ENCODE assay signal across 10 cellular contexts in genomic region chr7:66877577-66878300, GRCh38. TPM values are rescaled to one million over a fixed set of nuclear protein-coding genes. Genes with fewer than 3 reads are reported as not detected.
DNase-seq lines count a peak whose midpoint lies in the region; ATAC-seq and TF ChIP-seq lines count a peak whose summit lies in the region.
"Had no signal": no experiment of that assay in that cellular context is flagged by ENCODE, and none has a peak within 500 bp of the region (broad histone marks: within the 10 kb centered on the region; RNA-seq: fewer than 3 reads in every experiment).

No MANE protein-coding gene starts in this region.

- H3K4me1 ChIP-seq in fibroblast of lung (ENCODE audit: control insufficient read depth, extremely low read depth, insufficient read depth, low read length) = no peaks in the 10 kb centered on the region
- no peaks in the 10 kb centered on the region; the same call in 1 of the 2 replicates for H3K4me1 ChIP-seq in BE2C
- no peaks in the 10 kb centered on the region for H3K4me1 ChIP-seq in mesendoderm (ENCODE audit: control insufficient read depth, low read depth, low read length)

- H3K27ac ChIP-seq in fibroblast of lung (ENCODE audit: insufficient read depth, low read length) (no peak overlapping the region), mesendoderm (ENCODE audit: low read depth, low read length) (no peak overlapping the region)

- no peak overlapping the region for H2BK15ac ChIP-seq in mesendoderm (replicated peaks; ENCODE audit: low read depth)

- ATAC-seq in GM18858 (IDR thresholded peaks at IDR 0.05; ENCODE audit: unreplicated experiment) = peak; percentile 97
- peak; percentile 97 for ATAC-seq in GM21786 (IDR thresholded peaks at IDR 0.05; ENCODE audit: unreplicated experiment)
- ATAC-seq: SK-N-SH treated with all-trans-retinoic acid at 6 μM for 48 hours had no signal

- no peak overlapping the region for H3K56ac ChIP-seq in mesendoderm (ENCODE audit: low read length)

- TF ChIP-seq CTCF in fibroblast of lung (conservative IDR thresholded peaks at IDR 0.05 in 1 of 2, IDR thresholded peaks at IDR 0.05 in 1 of 2; ENCODE audit: low read depth in 1 of 2, low read length in 2 of 2) = no peak
- TF ChIP-seq CTCF in BE2C (IDR thresholded peaks at IDR 0.05; ENCODE audit: low read depth, low read length) = no peak

- H3K9ac ChIP-seq in fibroblast of lung (ENCODE audit: insufficient read depth, low read length) = no peak overlapping the region
- no peak overlapping the region for H3K9ac ChIP-seq in mesendoderm (ENCODE audit: low read length)

- H3K23ac ChIP-seq in mesendoderm (ENCODE audit: low read length) = no peak overlapping the region

- H3K27me3 ChIP-seq in fibroblast of lung (ENCODE audit: control insufficient read depth, insufficient read depth, low read length) = no peaks in the 10 kb centered on the region
- H3K27me3 ChIP-seq in BE2C = no peaks in the 10 kb centered on the region
- H3K27me3 ChIP-seq in mesendoderm (ENCODE audit: insufficient read depth, low read length, poor library complexity) = no peaks in the 10 kb centered on the region

- H2BK120ac ChIP-seq in mesendoderm (ENCODE audit: low read depth, low read length) = no peak overlapping the region

- no peaks in the 10 kb centered on the region for H3K79me1 ChIP-seq in mesendoderm (ENCODE audit: low read length)

- H2AFZ ChIP-seq in fibroblast of lung (ENCODE audit: low read length) = no peak overlapping the region

- no peaks in the 10 kb centered on the region for H4K20me1 ChIP-seq in fibroblast of lung (ENCODE audit: control insufficient read depth, extremely low read depth, insufficient read depth, low read length)

- no peak overlapping the region for H4K8ac ChIP-seq in mesendoderm (ENCODE audit: low read depth, low read length)

- H3K79me2 ChIP-seq in fibroblast of lung (ENCODE audit: control insufficient read depth, insufficient read depth, low read length) (no peaks in the 10 kb centered on the region), mesendoderm (ENCODE audit: control insufficient read depth, insufficient read depth, low read length) (no peaks in the 10 kb centered on the region)

- H3K36me3 ChIP-seq in fibroblast of lung (ENCODE audit: control insufficient read depth, insufficient read depth, low read length) (no peaks in the 10 kb centered on the region), BE2C (no peaks in the 10 kb centered on the region), mesendoderm (ENCODE audit: control insufficient read depth, insufficient read depth, low read length) (no peaks in the 10 kb centered on the region)

- H3K4me2 ChIP-seq in fibroblast of lung (ENCODE audit: extremely low read depth, insufficient read depth, low read length) (no peak overlapping the region), mesendoderm (ENCODE audit: low read length) (no peak overlapping the region)

- H2AK5ac ChIP-seq in mesendoderm (ENCODE audit: low read length) = no peak overlapping the region

- H3K4me3 ChIP-seq in fibroblast of lung (replicated peaks in 1 of 4; ENCODE audit: control extremely low read depth in 1 of 4, insufficient read depth in 1 of 4, low read depth in 3 of 4, low read length in 4 of 4) (no peak overlapping the region), BE2C (ENCODE audit: low read depth, low read length) (no peak overlapping the region), mesendoderm (ENCODE audit: low read length) (no peak overlapping the region)

- H3K18ac ChIP-seq in mesendoderm (ENCODE audit: low read length) = no peak overlapping the region

- H4K5ac ChIP-seq in mesendoderm (ENCODE audit: low read length) = no peak overlapping the region

- no peaks in the 10 kb centered on the region for H3K9me3 ChIP-seq in fibroblast of lung (ENCODE audit: control insufficient read depth, insufficient read depth, low read depth, low read length)
- no peaks in the 10 kb centered on the region for H3K9me3 ChIP-seq in BE2C

- no CpG with 5 or more reads among the region's 1 CpG for WGBS in mesendoderm (ENCODE audit: extremely low coverage, insufficient coverage, low lambda C conversion rate)

- H2BK5ac ChIP-seq in mesendoderm (ENCODE audit: low read length) = no peak overlapping the region

- DNase-seq in HT1080 (ENCODE audit: low read depth) = peak; percentile 16
- DNase-seq in fibroblast of lung (ENCODE audit: low read depth in 2 of 2) = peak; percentile 8 to 20
- no peak for DNase-seq in DMS79 (lab: John Stamatoyannopoulos, UW)
- DNase-seq in RKO (ENCODE audit: low spot score) = no peak
- no peak for DNase-seq in BE2C
- no peak for DNase-seq in mesendoderm
- DNase-seq: caudate nucleus had no signal

- H3K4ac ChIP-seq in mesendoderm (ENCODE audit: low read depth, low read length) = no peak overlapping the region

RNA-seq across cellular contexts. Expression of gene TMEM248, which starts 43.3 kb away (rescaled TPM):
- total RNA-seq in HT1080 (2014; rRNA removed; shearing (Covaris generic)) = 101 and 108 TPM in 2 replicates
- polyA plus RNA-seq in HT1080 (2015; cell fraction: cytosol; rRNA removed) = 76.8 and 80.7 TPM in 2 replicates
- polyA plus RNA-seq in HT1080 (2015; cell fraction: nucleus; rRNA removed) = 51.1 and 58.8 TPM in 2 replicates
- 59.6 and 65.7 TPM in 2 replicates for total RNA-seq in fibroblast of lung
- 162 and 220 TPM in 2 replicates for polyA plus RNA-seq in fibroblast of lung
- 63.8 and 66.0 TPM in 2 replicates for polyA plus RNA-seq in fibroblast of lung (2012)
- 383 and 532 TPM in 2 replicates for polyA minus RNA-seq in fibroblast of lung (ENCODE audit: low replicate concordance)
- polyA plus RNA-seq in BE2C (2012; ENCODE audit: insufficient read depth, insufficient read length, low read depth) = 71.6 TPM
- 53.9 TPM for polyA plus RNA-seq in mesendoderm (2013, experiment 1 of 2)
- 52.4 TPM for polyA plus RNA-seq in mesendoderm (2013, experiment 2 of 2)

Comparison
In these comparisons a context has a peak if more than half of its experiments do, and no peak if none do; other contexts are left out.
1. DNase-seq: peak in HT1080 (single experiment) and fibroblast of lung (2 of 2); none in DMS79 (single experiment), RKO (single experiment), BE2C (single experiment) and mesendoderm (single experiment).